ENCODE assay signal across 8 cellular contexts in the genomic region with DNA sequence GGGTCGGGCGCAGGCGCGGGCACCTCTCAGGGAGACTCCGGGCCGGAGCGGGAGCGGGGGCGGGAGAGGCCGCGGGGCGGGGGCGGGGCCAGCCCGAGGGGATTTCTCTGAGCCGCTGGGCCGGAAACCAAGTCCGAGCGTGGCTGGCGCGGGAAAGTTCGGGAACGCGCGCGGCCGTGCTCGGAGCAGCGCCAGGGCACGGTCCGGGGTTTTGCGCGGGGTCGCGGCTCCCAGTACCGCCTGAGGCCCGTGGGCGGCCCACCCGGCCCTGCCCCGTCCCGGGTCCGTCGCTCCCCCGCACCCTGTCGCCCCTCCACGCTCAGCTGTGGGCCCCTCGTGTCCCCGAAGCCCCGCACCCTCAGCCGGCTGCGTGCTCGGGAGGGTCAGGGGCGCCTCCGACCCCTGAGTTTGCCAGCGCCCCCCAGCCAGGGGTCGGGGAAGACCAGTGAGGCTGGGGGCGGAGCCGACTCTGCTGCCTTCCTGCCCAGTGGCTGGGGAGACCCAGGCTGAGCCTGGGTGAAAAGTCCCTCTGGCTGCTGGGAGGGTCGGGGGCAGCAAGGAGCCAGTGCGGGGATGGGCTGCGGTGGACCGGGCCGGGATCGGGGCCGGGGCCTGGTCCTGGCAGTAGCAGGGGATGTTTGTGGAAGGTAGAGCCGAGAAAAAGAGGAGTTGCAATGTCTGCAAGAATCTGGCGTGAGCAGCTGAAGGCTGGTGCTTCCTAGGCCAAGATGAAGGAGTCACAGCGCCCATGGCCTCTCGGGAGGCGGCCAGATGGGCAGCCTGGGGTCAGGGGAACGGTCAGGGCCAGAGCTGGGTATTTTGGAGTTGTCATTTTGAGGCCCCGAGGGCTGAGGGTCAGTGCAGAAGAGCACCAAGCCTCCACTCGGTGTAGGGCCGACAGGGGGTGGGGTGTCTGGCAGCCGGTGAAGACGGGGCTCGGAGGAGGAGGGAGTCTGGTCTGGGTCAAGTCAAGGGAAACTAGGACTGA. TPM values are rescaled to one million over a fixed set of nuclear protein-coding genes. Genes with fewer than 3 reads are reported as not detected.
DNase-seq lines count a peak whose midpoint lies in the region; ATAC-seq and TF ChIP-seq lines count a peak whose summit lies in the region.

No MANE protein-coding gene starts in this region.

- intact Hi-C loops in activated CD8-positive, alpha-beta T cell treated with anti-CD3 and anti-CD28 coated beads for 36 hours (cut with micrococcal nuclease): no loop called here
- intact Hi-C loops in posterior cingulate gyrus (cut with DNase I): no loop called here

- no peak for TF ChIP-seq EP300 in neural cell (conservative IDR thresholded peaks at IDR 0.05; ENCODE audit: poor library complexity, severe bottlenecking)

- peak overlapping the region; percentile 84 for H3K27ac Mint-ChIP-seq in activated CD8-positive, alpha-beta T cell treated with anti-CD3 and anti-CD28 coated beads for 36 hours

- H2AFZ ChIP-seq in neural cell (ENCODE audit: low read depth, low read length): peak overlapping the region; percentile 38

- no peaks in the 10 kb centered on the region for H3K27me3 Mint-ChIP-seq in activated CD8-positive, alpha-beta T cell treated with anti-CD3 and anti-CD28 coated beads for 36 hours

- DNase-seq in DMS79 (lab: John Stamatoyannopoulos, UW) (peak; percentile 6), DMS79 treated with DMSO at 0.1 percent for 48 hours (lab: John Stamatoyannopoulos, UW) (no peak), HuH-7 (ENCODE audit: low spot score) (peak; percentile 77), fibroblast of gingiva (ENCODE audit: low read depth) (peak; percentile 22), posterior cingulate gyrus (no peak)
- DNase-seq in activated CD8-positive, alpha-beta T cell treated with anti-CD3 and anti-CD28 coated beads for 36 hours: peak; percentile 50

- peak overlapping the region; percentile 12 for H3K27ac ChIP-seq in neural cell (ENCODE audit: low read length)

- ATAC-seq in GM21381 (IDR thresholded peaks at IDR 0.05; ENCODE audit: unreplicated experiment): peak; percentile 19
- ATAC-seq in activated CD8-positive, alpha-beta T cell treated with anti-CD3 and anti-CD28 coated beads for 36 hours: no peak

- H3K4me3 Mint-ChIP-seq in activated CD8-positive, alpha-beta T cell treated with anti-CD3 and anti-CD28 coated beads for 36 hours: peak overlapping the region; percentile 89

- CTCF ChIA-PET in activated CD8-positive, alpha-beta T cell treated with anti-CD3 and anti-CD28 coated beads for 36 hours (lab: Charles Lee): interaction anchor here (0.6 to 1.3 kb wide), 4 partner anchors 8 to 142 kb away, joined by 3 to 6 read pairs (median 3); partner anchors contain the start of genes AJM1, C8G and FBXW5

- H3K4me3 ChIP-seq in neural cell (ENCODE audit: low read length): peak overlapping the region; percentile 96

- H3F3A ChIP-seq in neural cell (ENCODE audit: insufficient read depth, low read length, poor library complexity, severe bottlenecking): no peaks in the 10 kb centered on the region

- no peak for TF ChIP-seq CTCF in activated CD8-positive, alpha-beta T cell treated with anti-CD3 and anti-CD28 coated beads for 36 hours (IDR thresholded peaks at IDR 0.05)
- no peak for TF ChIP-seq CTCF in neural cell (IDR thresholded peaks at IDR 0.05; ENCODE audit: poor library complexity, severe bottlenecking)

- peak overlapping the region; percentile 69 for H3K9ac ChIP-seq in neural cell (ENCODE audit: low read length)

- no peaks in the 10 kb centered on the region for H3K27me3 ChIP-seq in neural cell (ENCODE audit: insufficient read depth, low read depth, low read length)

- no peak for TF ChIP-seq RAD21 in neural cell (conservative IDR thresholded peaks at IDR 0.05)

- no peaks in the 10 kb centered on the region for H4K20me1 ChIP-seq in neural cell (ENCODE audit: insufficient read depth)

- peak overlapping the region; percentile 42 for H3K4me2 ChIP-seq in neural cell (ENCODE audit: low read length)

- POLR2A ChIA-PET in activated CD8-positive, alpha-beta T cell treated with anti-CD3 and anti-CD28 coated beads for 36 hours (lab: Charles Lee): interaction anchor here (0.5 to 6.6 kb wide), 11 partner anchors 10 to 147 kb away, joined by 3 to 49 read pairs (median 3); partner anchors contain the start of genes EDF1, PAXX and RABL6

- no peaks in the 10 kb centered on the region for H3K9me3 ChIP-seq in neural cell (ENCODE audit: low read length)

- H3K9me3 Mint-ChIP-seq in activated CD8-positive, alpha-beta T cell treated with anti-CD3 and anti-CD28 coated beads for 36 hours: no peaks in the 10 kb centered on the region

- peaks cover 7% of the 10 kb centered on the region for H3K79me2 ChIP-seq in neural cell (replicated peaks; ENCODE audit: insufficient read depth, low read length)

- peaks cover 48% of the 10 kb centered on the region for H3K4me1 Mint-ChIP-seq in activated CD8-positive, alpha-beta T cell treated with anti-CD3 and anti-CD28 coated beads for 36 hours (ENCODE audit: low read depth)

- H3K36me3 ChIP-seq in neural cell (ENCODE audit: insufficient read depth, low read length): no peaks in the 10 kb centered on the region

- peaks cover 28% of the 10 kb centered on the region for H3K36me3 Mint-ChIP-seq in activated CD8-positive, alpha-beta T cell treated with anti-CD3 and anti-CD28 coated beads for 36 hours (ENCODE audit: low read depth)

- no peaks in the 10 kb centered on the region for H3K9me2 ChIP-seq in neural cell (ENCODE audit: insufficient read depth, low read length)

TF ChIP-seq in neural cell, 6 proteins besides CTCF, POLR2A, EP300 and RAD21:
- TF ChIP-seq TAF1 (IDR thresholded peaks at IDR 0.05; ENCODE audit: low read depth): no peak
- TF ChIP-seq MXI1 (conservative IDR thresholded peaks at IDR 0.05; ENCODE audit: poor library complexity, severe bottlenecking): peak; percentile 2
TF ChIP-seq in neural cell: peak in this region for 1.

RNA-seq across cellular contexts. Expression of gene TRAF2, which starts 0.6 kb away (rescaled TPM):
- total RNA-seq in activated CD8-positive, alpha-beta T cell treated with anti-CD3 and anti-CD28 coated beads for 36 hours: 10 to 100 TPM; 34.8 to 40.5 TPM
- 14.6 and 21.5 TPM in 2 replicates for polyA plus RNA-seq in neural cell
- polyA minus RNA-seq in neural cell: 12.2 and 14.1 TPM in 2 replicates

RNA-seq across cellular contexts. Expression of gene EDF1, which starts 20.8 kb away (rescaled TPM):
- 100 to 1,000 TPM; 254 to 270 TPM for total RNA-seq in activated CD8-positive, alpha-beta T cell treated with anti-CD3 and anti-CD28 coated beads for 36 hours
- polyA plus RNA-seq in neural cell: 613 and 677 TPM in 2 replicates
- polyA minus RNA-seq in neural cell: 155 and 194 TPM in 2 replicates

RNA-seq across cellular contexts. Expression of gene MAMDC4, which starts 34.8 kb away (rescaled TPM):
- total RNA-seq in activated CD8-positive, alpha-beta T cell treated with anti-CD3 and anti-CD28 coated beads for 36 hours: 10 to 100 TPM; 18.5 to 19.1 TPM
- polyA plus RNA-seq in neural cell: 13.1 and 23.6 TPM in 2 replicates
- 3.9 and 6.1 TPM in 2 replicates for polyA minus RNA-seq in neural cell

RNA-seq across cellular contexts. Expression of gene PHPT1, which starts 37.7 kb away (rescaled TPM):
- total RNA-seq in activated CD8-positive, alpha-beta T cell treated with anti-CD3 and anti-CD28 coated beads for 36 hours: 100 to 1,000 TPM; 123 to 124 TPM
- 279 and 293 TPM in 2 replicates for polyA plus RNA-seq in neural cell
- 73.4 and 85.2 TPM in 2 replicates for polyA minus RNA-seq in neural cell

RNA-seq across cellular contexts. Expression of gene AJM1, which starts 44.6 kb away (rescaled TPM):
- total RNA-seq in activated CD8-positive, alpha-beta T cell treated with anti-CD3 and anti-CD28 coated beads for 36 hours: 1 to 10 TPM; 5.8 to 6.4 TPM
- 1.5 TPM in 2 replicates for polyA plus RNA-seq in neural cell
- 2.2 TPM in 2 replicates for polyA minus RNA-seq in neural cell

Comparison
In these comparisons a context has a peak if more than half of its experiments do, and no peak if none do; other contexts are left out.
1. DNase-seq: peak in DMS79 (single experiment), HuH-7 (single experiment), activated CD8-positive, alpha-beta T cell treated with anti-CD3 and anti-CD28 coated beads for 36 hours (single experiment) and fibroblast of gingiva (single experiment); none in DMS79 treated with DMSO at 0.1 percent for 48 hours (single experiment) and posterior cingulate gyrus (0 of 10).